ENCODE assay signal across 1 cellular context in the genomic region with DNA sequence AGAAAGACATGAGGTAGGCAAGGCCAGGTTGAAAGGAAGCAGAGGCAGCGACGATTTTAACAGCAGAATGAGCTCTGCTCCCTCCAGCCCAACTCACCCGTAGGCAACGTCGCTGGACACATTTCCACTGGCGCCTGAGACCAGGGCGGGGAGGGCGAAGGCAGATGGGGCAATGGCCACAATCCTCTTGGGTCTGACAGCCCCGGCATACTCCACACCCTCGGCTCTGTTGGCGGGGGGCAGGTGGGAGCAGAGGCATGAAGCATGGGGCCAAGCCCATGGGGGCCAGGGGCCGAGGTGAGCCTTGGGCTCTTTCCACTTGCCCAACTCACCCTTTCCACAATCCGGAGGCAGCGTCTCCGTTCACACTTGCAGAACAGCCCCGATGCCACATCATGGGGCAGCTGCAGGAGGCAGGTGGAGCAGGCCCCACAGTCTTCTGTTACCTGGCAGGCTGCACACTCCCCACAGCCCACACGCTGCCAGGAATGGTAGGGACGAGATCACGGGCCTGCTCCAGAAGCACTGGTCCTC.
TF ChIP-seq lines count a peak whose summit lies in the region.

No MANE protein-coding gene starts in this region.

TF ChIP-seq in K562, 482 proteins besides CTCF, POLR2A, EP300 and RAD21:
- TF ChIP-seq NR4A1 (CRISPR knock-in tag; IDR thresholded peaks at IDR 0.05) (no peak), NR4A1 (tag; IDR thresholded peaks at IDR 0.05) (no peak), MEIS2 (IDR thresholded peaks at IDR 0.05; ENCODE audit: partially characterized antibody) (no peak), MAFG (tag; conservative IDR thresholded peaks at IDR 0.05) (no peak), CXXC5 (CRISPR knock-in tag; IDR thresholded peaks at IDR 0.05) (no peak), RBFOX2 (IDR thresholded peaks at IDR 0.05; ENCODE audit: low read depth, low read length) (peak; percentile 30; the same call in 1 of the 2 replicates), KLF13 (tag; IDR thresholded peaks at IDR 0.05; ENCODE audit: borderline replicate concordance, low read depth) (no peak), ATF1 (CRISPR knock-in tag; IDR thresholded peaks at IDR 0.05) (no peak), ATF1 (tag; IDR thresholded peaks at IDR 0.05) (no peak), FOS (IDR thresholded peaks at IDR 0.05; ENCODE audit: extremely low read depth, insufficient read length) (no peak)
- TF ChIP-seq, protein P1, sequence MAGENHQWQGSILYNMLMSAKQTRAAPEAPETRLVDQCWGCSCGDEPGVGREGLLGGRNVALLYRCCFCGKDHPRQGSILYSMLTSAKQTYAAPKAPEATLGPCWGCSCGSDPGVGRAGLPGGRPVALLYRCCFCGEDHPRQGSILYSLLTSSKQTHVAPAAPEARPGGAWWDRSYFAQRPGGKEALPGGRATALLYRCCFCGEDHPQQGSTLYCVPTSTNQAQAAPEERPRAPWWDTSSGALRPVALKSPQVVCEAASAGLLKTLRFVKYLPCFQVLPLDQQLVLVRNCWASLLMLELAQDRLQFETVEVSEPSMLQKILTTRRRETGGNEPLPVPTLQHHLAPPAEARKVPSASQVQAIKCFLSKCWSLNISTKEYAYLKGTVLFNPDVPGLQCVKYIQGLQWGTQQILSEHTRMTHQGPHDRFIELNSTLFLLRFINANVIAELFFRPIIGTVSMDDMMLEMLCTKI (IDR thresholded peaks at IDR 0.05; ENCODE audit: partially characterized antibody), result no peak
TF ChIP-seq in K562: peak in this region for 1.
